17 cellular contexts compared by ENCODE assay signal in the genomic region with DNA sequence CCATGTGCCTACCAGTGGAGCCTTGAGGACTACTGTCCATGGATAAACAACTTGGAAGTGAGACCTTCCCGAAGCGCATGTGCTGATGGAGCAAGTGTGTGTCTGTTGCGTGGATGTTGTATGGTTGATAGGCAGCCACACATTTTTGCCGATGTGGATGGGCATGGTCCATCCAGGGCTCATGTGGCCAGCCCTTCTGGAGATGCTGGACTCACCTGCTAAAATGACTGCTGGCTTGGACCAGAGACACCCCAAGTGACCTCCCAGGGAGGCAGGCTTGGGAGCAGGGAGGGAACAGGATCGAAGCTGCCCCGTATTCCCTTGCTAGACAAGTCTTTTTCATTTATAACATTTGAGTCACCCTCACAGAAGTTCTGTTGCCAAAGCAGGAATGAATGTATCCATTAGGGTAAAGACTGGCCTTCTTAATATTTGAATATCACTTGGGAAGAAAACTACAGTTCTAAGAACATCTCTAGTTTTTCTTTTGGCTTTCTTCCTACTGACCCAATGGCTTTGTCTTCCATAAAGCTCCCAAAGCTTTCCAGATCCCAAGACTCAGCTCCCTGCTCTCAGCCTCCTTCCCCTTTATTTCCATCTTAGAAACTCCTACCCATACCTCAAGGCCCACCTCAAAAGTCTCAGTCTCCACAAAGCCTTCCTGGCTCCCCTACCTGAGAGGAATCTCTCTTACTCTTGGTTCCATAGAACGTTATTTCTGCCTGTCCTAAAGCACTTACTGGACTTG. TPM values are rescaled to one million over a fixed set of nuclear protein-coding genes. Genes with fewer than 3 reads are reported as not detected.
"Had no signal": no experiment of that assay in that cellular context is flagged by ENCODE, and none has a peak within 500 bp of the region (broad histone marks: within the 10 kb centered on the region; RNA-seq: fewer than 3 reads in every experiment).

No MANE protein-coding gene starts in this region.

- H3K27ac ChIP-seq: foreskin keratinocyte, SJSA1, testis had no signal

- H3K9me3 Mint-ChIP-seq: memory B cell; stimulated activated naive CD8-positive, alpha-beta T cell treated with anti-CD3 and anti-CD28 coated beads, Interleukin-15, amount 100 ng/mL, for 72 hours; T-cell had no signal

- DNase-seq: activated CD4-positive, alpha-beta T cell treated with anti-CD3 and anti-CD28 coated beads for 1 hour; activated CD4-positive, alpha-beta T cell treated with anti-CD3 and anti-CD28 coated beads, Interleukin-2, amount 50 U/mL, for 48 hours; activated naive CD4-positive, alpha-beta T cell treated with Interleukin-2 at 50 U/mL for 16 hours; activated T-cell treated with anti-CD3 and anti-CD28 coated beads, Interleukin-2, amount 50 U/mL, for 48 hours; foreskin keratinocyte; stimulated activated CD4-positive, alpha-beta T cell treated with anti-CD3 and anti-CD28 coated beads, Interleukin-15, amount 100 ng/mL, for 24 hours; stimulated activated CD4-positive, alpha-beta T cell treated with anti-CD3 and anti-CD28 coated beads, Interleukin-4, amount 100 ng/mL, for 24 hours; stimulated activated naive CD8-positive, alpha-beta T cell treated with anti-CD3 and anti-CD28 coated beads, Interleukin-15, amount 100 ng/mL, for 72 hours; T-cell; T1000; testis had no signal

- H3K36me3 Mint-ChIP-seq: memory B cell, T-cell had no signal

- H3K9me3 ChIP-seq: testis had no signal

- H3K4me1 ChIP-seq: foreskin keratinocyte, testis had no signal

- H3K27ac Mint-ChIP-seq: memory B cell, progenitor cell of endocrine pancreas, T-cell had no signal

- H3K4me3 ChIP-seq: SJSA1, testis had no signal

- H3K4me1 Mint-ChIP-seq: stimulated activated naive CD8-positive, alpha-beta T cell treated with anti-CD3 and anti-CD28 coated beads, Interleukin-15, amount 100 ng/mL, for 72 hours; T-cell had no signal

- H3K27me3 ChIP-seq: SJSA1, testis had no signal

- ATAC-seq: esophagus mucosa; foreskin keratinocyte; left lobe of liver; stimulated activated naive CD8-positive, alpha-beta T cell treated with anti-CD3 and anti-CD28 coated beads, Interleukin-15, amount 100 ng/mL, for 72 hours; T-cell had no signal

- H3K4me3 Mint-ChIP-seq: memory B cell; stimulated activated naive CD8-positive, alpha-beta T cell treated with anti-CD3 and anti-CD28 coated beads, Interleukin-15, amount 100 ng/mL, for 72 hours; T-cell had no signal

RNA-seq across cellular contexts. Expression of gene CLRN3, which starts 17.1 kb away (rescaled TPM):
- total RNA-seq: chondrocyte, esophagus mucosa, foreskin keratinocyte, SJSA1, T-cell had no signal
